ENCODE assay signal across 13 cellular contexts in genomic region chr1:16617101-16617727, GRCh38. TPM values are rescaled to one million over a fixed set of nuclear protein-coding genes. Genes with fewer than 3 reads are reported as not detected.
DNase-seq lines count a peak whose midpoint lies in the region; ATAC-seq and TF ChIP-seq lines count a peak whose summit lies in the region.
"Had no signal": no experiment of that assay in that cellular context is flagged by ENCODE, and none has a peak within 500 bp of the region (broad histone marks: within the 10 kb centered on the region; RNA-seq: fewer than 3 reads in every experiment).

No MANE protein-coding gene starts in this region.

- H3K9me3 Mint-ChIP-seq in activated T-cell treated with anti-CD3 and anti-CD28 coated beads, Interleukin-2, amount 50 U/mL, for 4 hours, result no peaks in the 10 kb centered on the region

- 89 to 95% (median 91%) methylated on average over 21 of the region's 21 CpGs for WGBS in spleen, 5 donors

- H3K4me3 ChIP-seq in WERI-Rb-1 (ENCODE audit: low read depth, low read length), result no peak overlapping the region
- H3K4me3 ChIP-seq in left lung, result no peak overlapping the region
- H3K4me3 ChIP-seq in spleen, result no peak overlapping the region
- no peak overlapping the region for H3K4me3 ChIP-seq in BE2C (ENCODE audit: low read depth, low read length)
- H3K4me3 ChIP-seq: ascending aorta, gastrocnemius medialis had no signal

- no peak for TF ChIP-seq POLR2A in spleen (IDR thresholded peaks at IDR 0.05)

- H3K27me3 Mint-ChIP-seq in activated T-cell treated with anti-CD3 and anti-CD28 coated beads, Interleukin-2, amount 50 U/mL, for 4 hours (ENCODE audit: low read depth), result no peaks in the 10 kb centered on the region

- intact Hi-C loops in left lung (cut with DNase I) (no loop called here), spleen (cut with DNase I; ENCODE audit: low total_unique reads) (no loop called here)

- ATAC-seq in activated T-cell treated with anti-CD3 and anti-CD28 coated beads, Interleukin-2, amount 50 U/mL, for 4 hours, result no peak
- ATAC-seq in left lung (no peak), GM21381 (IDR thresholded peaks at IDR 0.05; ENCODE audit: unreplicated experiment) (no peak)
- ATAC-seq: gastrocnemius medialis had no signal

- peaks cover 10 to 20% of the 10 kb centered on the region in 2 donors for H3K4me1 ChIP-seq in left lung
- H3K4me1 ChIP-seq in spleen, result peaks cover 13 to 29% (median 20%) of the 10 kb centered on the region in 6 donors
- no peaks in the 10 kb centered on the region for H3K4me1 ChIP-seq in BE2C

- H3K4me1 Mint-ChIP-seq in activated T-cell treated with anti-CD3 and anti-CD28 coated beads, Interleukin-2, amount 50 U/mL, for 4 hours (ENCODE audit: low read depth), result no peaks in the 10 kb centered on the region

- no peaks in the 10 kb centered on the region for H3K36me3 Mint-ChIP-seq in activated T-cell treated with anti-CD3 and anti-CD28 coated beads, Interleukin-2, amount 50 U/mL, for 4 hours (ENCODE audit: insufficient read depth)

- TF ChIP-seq CTCF in WERI-Rb-1 (IDR thresholded peaks at IDR 0.05; ENCODE audit: low read depth, low read length) (no peak), left lung (IDR thresholded peaks at IDR 0.05) (no peak), spleen (IDR thresholded peaks at IDR 0.05 in 8 of 11, conservative IDR thresholded peaks at IDR 0.05 in 3 of 11) (no peak), BE2C (IDR thresholded peaks at IDR 0.05; ENCODE audit: low read depth, low read length) (no peak)

- H3K9me3 ChIP-seq in WERI-Rb-1 (ENCODE audit: severe bottlenecking), result no peaks in the 10 kb centered on the region
- H3K9me3 ChIP-seq in left lung, result no peaks in the 10 kb centered on the region
- no peaks in the 10 kb centered on the region for H3K9me3 ChIP-seq in spleen
- no peaks in the 10 kb centered on the region for H3K9me3 ChIP-seq in BE2C
- H3K9me3 ChIP-seq: ascending aorta, gastrocnemius medialis, neutrophil had no signal

- H3K27ac ChIP-seq in WERI-Rb-1 (no peak overlapping the region), left lung (no peak overlapping the region), spleen (no peak overlapping the region)
- H3K27ac ChIP-seq: ascending aorta, gastrocnemius medialis, neutrophil had no signal

- H3K27me3 ChIP-seq in WERI-Rb-1 (ENCODE audit: insufficient read depth, low read depth, severe bottlenecking), result no peaks in the 10 kb centered on the region
- peaks cover 0 to 8% of the 10 kb centered on the region in 2 donors for H3K27me3 ChIP-seq in left lung
- peaks cover 0 to 14% (median 0%) of the 10 kb centered on the region in 7 donors for H3K27me3 ChIP-seq in spleen (replicated peaks in 1 of 7)
- no peaks in the 10 kb centered on the region for H3K27me3 ChIP-seq in BE2C
- H3K27me3 ChIP-seq: ascending aorta, gastrocnemius medialis had no signal

- peak; percentile 20 for DNase-seq in activated T-cell treated with anti-CD3 and anti-CD28 coated beads, Interleukin-2, amount 50 U/mL, for 1 hour
- DNase-seq in activated T-cell treated with anti-CD3 and anti-CD28 coated beads, Interleukin-2, amount 50 U/mL, for 4 hours, result no peak
- DNase-seq in WERI-Rb-1 (peak; percentile 16), left lung (peak; percentile 39 to 86), spleen (peak; percentile 79), RKO (ENCODE audit: low spot score) (no peak), BE2C (no peak)
- DNase-seq: effector CD8-positive, alpha-beta T cell; gastrocnemius medialis; NCI-H2107 had no signal

- H3K36me3 ChIP-seq in WERI-Rb-1 (peaks cover 14% of the 10 kb centered on the region), left lung (peaks cover 0 to 31% of the 10 kb centered on the region in 2 donors), spleen (peaks cover 3 to 46% (median 27%) of the 10 kb centered on the region in 6 donors), BE2C (no peaks in the 10 kb centered on the region)

- H3K4me3 Mint-ChIP-seq in activated T-cell treated with anti-CD3 and anti-CD28 coated beads, Interleukin-2, amount 50 U/mL, for 4 hours, result no peak overlapping the region

RNA-seq across cellular contexts. Expression of gene NBPF1, which starts 3.9 kb away (rescaled TPM):
- total RNA-seq in activated T-cell treated with anti-CD3 and anti-CD28 coated beads, Interleukin-2, amount 50 U/mL, for 4 hours, result 1 to 10 TPM; 4.9 to 8.4 (median 5.8) TPM
- total RNA-seq in left lung, result 10 to 100 TPM; 35.2 to 40.1 TPM
- total RNA-seq in spleen, result 10 to 100 TPM; 22.0 to 60.7 (median 33.7) TPM
- 1 to 10 TPM; 1.3 to 7.2 (median 2.9) TPM for polyA plus RNA-seq in spleen
- polyA plus RNA-seq in BE2C (2012; ENCODE audit: insufficient read depth, insufficient read length, low read depth), result 9.2 TPM

RNA-seq across cellular contexts. Expression of gene RNU1-3, which starts 49.5 kb away (rescaled TPM):
- 1,000 to 10,000 TPM; 1,321 to 1,622 (median 1,616) TPM for total RNA-seq in activated T-cell treated with anti-CD3 and anti-CD28 coated beads, Interleukin-2, amount 50 U/mL, for 4 hours
- 1,000 to 10,000 TPM; 2,748 to 3,444 TPM for total RNA-seq in left lung
- 1,000 to 10,000 TPM in 4 of 7 donors, under 1 TPM in 3; under 0.01 to 8,075 (median 6,234) TPM for total RNA-seq in spleen
- polyA plus RNA-seq in spleen, result not detected
- 5.0 TPM for polyA plus RNA-seq in BE2C (2012; ENCODE audit: insufficient read depth, insufficient read length, low read depth)

Comparison
In these comparisons a context has a peak if more than half of its experiments do, and no peak if none do; other contexts are left out.
1. DNase-seq: peak in activated T-cell treated with anti-CD3 and anti-CD28 coated beads, Interleukin-2, amount 50 U/mL, for 1 hour (single experiment), WERI-Rb-1 (single experiment), left lung (2 of 2) and spleen (single experiment); none in activated T-cell treated with anti-CD3 and anti-CD28 coated beads, Interleukin-2, amount 50 U/mL, for 4 hours (single experiment), RKO (single experiment) and BE2C (single experiment).